Comparison of ENCODE assay signal across 26 cellular contexts in the genomic region with DNA sequence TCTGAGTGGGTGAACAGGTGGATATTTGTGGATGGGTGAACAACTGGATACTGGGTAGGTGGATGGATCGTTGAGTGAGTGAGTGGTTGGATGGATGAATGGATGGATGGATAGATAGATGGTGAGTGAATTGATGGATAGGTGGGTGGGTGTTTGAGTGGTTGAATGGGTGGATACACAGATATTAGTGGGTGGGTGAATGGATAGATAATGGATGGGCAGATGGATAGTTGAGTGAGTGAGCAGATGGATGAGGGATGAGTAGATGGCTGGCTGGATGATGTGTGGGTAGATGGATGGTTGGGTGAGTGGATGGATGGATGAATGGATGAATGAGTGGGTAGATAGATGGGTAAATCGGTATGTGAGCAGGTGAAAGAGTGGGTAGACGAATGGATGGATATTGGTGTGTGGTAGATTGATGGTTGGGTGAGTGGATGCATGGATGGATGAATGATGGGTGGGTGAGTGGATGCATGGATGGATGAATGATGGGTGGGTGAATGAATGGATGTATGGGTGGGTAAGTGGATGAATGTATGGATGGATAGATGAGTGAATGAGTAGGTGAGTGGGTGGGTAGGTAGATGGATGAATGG.
"Had no signal": no experiment of that assay in that cellular context is flagged by ENCODE, and none has a peak within 500 bp of the region (broad histone marks: within the 10 kb centered on the region; RNA-seq: fewer than 3 reads in every experiment).

No MANE protein-coding gene starts in this region.

- H3K9me3 ChIP-seq: stomach, suprapubic skin, testis, thoracic aorta, thyroid gland, tibial artery, tibial nerve, transverse colon, upper lobe of left lung, upper lobe of right lung, uterus, vagina had no signal

- H3K27me3 ChIP-seq: stomach, testis, thyroid gland, tibial artery, tibial nerve, upper lobe of left lung, upper lobe of right lung, vagina had no signal

- ATAC-seq: stimulated activated effector memory CD8-positive, alpha-beta T cell treated with anti-CD3 and anti-CD28 coated beads, Interleukin-12 subunit alpha, Interleukin-12 subunit beta, amount 100 ng/mL, for 72 hours; stimulated activated memory B cell treated with anti-CD40 and anti-IgM and Interleukin-4, amounts not matched to agents 10 μg/mL and 1 μg/mL and 100 μg/mL, for 72 hours; stimulated activated naive B cell treated with anti-CD40 and anti-IgM and Interleukin-4, amounts not matched to agents 10 μg/mL and 1 μg/mL and 100 μg/mL, for 72 hours; stimulated activated naive CD8-positive, alpha-beta T cell treated with anti-CD3 and anti-CD28 coated beads, Interleukin-15, amount 100 ng/mL, for 72 hours; stimulated activated naive CD8-positive, alpha-beta T cell treated with anti-CD3 and anti-CD28 coated beads, Interleukin-15, Interleukin-2, amounts not matched to agents 100 U/mL and 50 U/mL, for 24 hours; upper lobe of right lung had no signal

- H3K4me3 ChIP-seq: stomach, suprapubic skin, testis, thoracic aorta, thyroid gland, tibial artery, tibial nerve, transverse colon, upper lobe of left lung, upper lobe of right lung, uterus, vagina had no signal

- H3K27ac ChIP-seq: stomach, suprapubic skin, testis, thoracic aorta, thyroid gland, tibial artery, tibial nerve, transverse colon, upper lobe of left lung, upper lobe of right lung, uterus, vagina had no signal

- H3K4me1 ChIP-seq: thyroid gland, transverse colon, upper lobe of left lung, upper lobe of right lung, uterus, vagina had no signal

- H3K36me3 ChIP-seq: stomach, suprapubic skin, thoracic aorta, thyroid gland, tibial artery, tibial nerve, transverse colon, upper lobe of left lung, upper lobe of right lung, uterus, vagina had no signal

- DNase-seq: stimulated activated CD4-positive, alpha-beta T cell treated with anti-CD3 and anti-CD28 coated beads, Interleukin-2, amount 100 ng/mL, for 48 hours; stimulated activated CD4-positive, alpha-beta T cell treated with anti-CD3 and anti-CD28 coated beads, Interleukin-4, amount 100 ng/mL, for 1 hour; stimulated activated CD4-positive, alpha-beta T cell treated with anti-CD3 and anti-CD28 coated beads, Interleukin-4, amount 100 ng/mL, for 24 hours; stimulated activated CD4-positive, alpha-beta T cell treated with anti-CD3 and anti-CD28 coated beads, Interleukin-4, amount 100 ng/mL, for 4 hours; stimulated activated CD8-positive, alpha-beta memory T cell treated with anti-CD3 and anti-CD28 coated beads, Interleukin-4, amount 100 ng/mL, for 48 hours; stimulated activated naive B cell treated with anti-CD40 and anti-IgM and Interleukin-4, amounts not matched to agents 10 μg/mL and 1 μg/mL and 100 μg/mL, for 72 hours; stimulated activated naive CD4-positive, alpha-beta T cell; stimulated activated naive CD4-positive, alpha-beta T cell treated with Interleukin-2 at 50 U/mL for 16 hours; stimulated activated naive CD8-positive, alpha-beta T cell treated with anti-CD3 and anti-CD28 coated beads, Interleukin-15, amount 100 ng/mL, for 72 hours; stimulated activated naive CD8-positive, alpha-beta T cell treated with anti-CD3 and anti-CD28 coated beads, Interleukin-15, Interleukin-2, amounts not matched to agents 100 U/mL and 50 U/mL, for 24 hours; stomach; substantia nigra; testis; thyroid gland; tibial artery; transverse colon; trophoblast cell; upper lobe of left lung; upper lobe of right lung; uterus had no signal
